Comparison of ENCODE assay signal across 1 cellular context in the genomic region with DNA sequence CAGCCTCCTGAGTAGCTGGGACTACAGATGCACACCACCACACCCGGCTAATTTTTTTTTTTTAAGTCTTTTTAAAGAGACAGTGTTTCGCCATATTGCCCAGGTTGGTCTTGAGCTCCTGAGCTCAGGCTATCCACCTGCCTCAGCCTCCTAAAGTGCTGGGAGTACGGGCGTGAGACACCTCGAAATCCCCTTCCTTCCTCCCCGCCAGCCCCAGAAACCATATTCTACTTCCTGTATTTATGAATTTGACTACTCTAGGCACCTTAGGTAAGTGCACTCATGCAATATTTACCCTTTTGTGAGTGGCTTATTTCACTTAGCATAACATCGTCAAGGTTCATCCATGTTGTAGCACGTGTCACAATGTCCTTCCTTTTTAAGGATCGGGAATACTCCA.
TF ChIP-seq lines count a peak whose summit lies in the region.

No MANE protein-coding gene starts in this region.

TF ChIP-seq in K562, 482 proteins besides CTCF, POLR2A, EP300 and RAD21:
- TF ChIP-seq, protein P1, sequence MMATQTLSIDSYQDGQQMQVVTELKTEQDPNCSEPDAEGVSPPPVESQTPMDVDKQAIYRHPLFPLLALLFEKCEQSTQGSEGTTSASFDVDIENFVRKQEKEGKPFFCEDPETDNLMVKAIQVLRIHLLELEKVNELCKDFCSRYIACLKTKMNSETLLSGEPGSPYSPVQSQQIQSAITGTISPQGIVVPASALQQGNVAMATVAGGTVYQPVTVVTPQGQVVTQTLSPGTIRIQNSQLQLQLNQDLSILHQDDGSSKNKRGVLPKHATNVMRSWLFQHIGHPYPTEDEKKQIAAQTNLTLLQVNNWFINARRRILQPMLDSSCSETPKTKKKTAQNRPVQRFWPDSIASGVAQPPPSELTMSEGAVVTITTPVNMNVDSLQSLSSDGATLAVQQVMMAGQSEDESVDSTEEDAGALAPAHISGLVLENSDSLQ (IDR thresholded peaks at IDR 0.05) = no peak
- TF ChIP-seq ZFP36 (IDR thresholded peaks at IDR 0.05; ENCODE audit: low read depth, low read length, partially characterized antibody) = peak; percentile 5
